Comparison of ENCODE assay signal across 9 cellular contexts in the genomic region with DNA sequence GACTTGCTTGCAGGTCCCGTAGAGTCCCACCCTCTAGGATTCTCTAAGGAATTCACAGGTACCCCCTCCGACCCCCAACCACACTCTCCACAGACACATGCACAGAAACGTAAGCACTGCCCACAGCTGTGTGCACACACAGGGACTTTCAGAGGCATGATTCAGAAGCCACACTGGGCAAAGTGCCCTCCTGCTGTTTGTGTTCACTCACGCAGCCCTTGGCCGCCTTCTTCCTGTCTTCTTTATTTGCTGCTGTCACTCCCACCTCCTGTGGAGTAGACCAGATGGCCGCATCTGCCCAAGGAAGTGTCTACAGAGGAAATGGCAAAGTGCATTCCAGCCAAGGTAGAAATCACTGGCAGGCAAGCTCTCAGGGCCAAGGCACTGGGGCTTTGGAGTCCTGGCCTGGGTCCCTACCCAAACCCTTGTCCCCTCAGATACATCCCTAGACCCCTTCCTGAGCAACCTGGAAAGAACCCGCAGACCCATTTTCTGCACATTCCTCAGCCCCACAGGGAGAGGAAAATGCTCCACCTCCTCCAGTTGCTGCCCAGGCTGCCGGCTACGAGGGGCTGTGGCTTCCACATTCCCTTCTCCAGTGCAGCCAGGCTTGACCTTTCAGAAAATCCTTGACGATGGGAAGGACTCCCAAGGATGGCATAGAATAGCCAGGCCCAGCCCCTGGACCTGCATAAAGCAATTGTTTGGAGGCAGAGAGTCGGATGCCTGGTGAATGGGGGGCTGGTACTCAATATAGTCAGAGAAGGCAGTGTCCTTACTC. TPM values are rescaled to one million over a fixed set of nuclear protein-coding genes. Genes with fewer than 3 reads are reported as not detected.
A peak's percentile ranks its signal among the peaks of the same experiment; 100 is the strongest.
DNase-seq lines count a peak whose midpoint lies in the region; ATAC-seq, FAIRE-seq and TF ChIP-seq lines count a peak whose summit lies in the region.
"Had no signal": no experiment of that assay in that cellular context is flagged by ENCODE, and none has a peak within 500 bp of the region (broad histone marks: within the 10 kb centered on the region; RNA-seq: fewer than 3 reads in every experiment).

No MANE protein-coding gene starts in this region.

- no peak for TF ChIP-seq CTCF in GM12878 (IDR thresholded peaks at IDR 0.05 in 2 of 3, conservative IDR thresholded peaks at IDR 0.05 in 1 of 3; ENCODE audit: control insufficient read depth in 2 of 3, extremely low read depth in 1 of 3, insufficient read depth in 1 of 3, low read depth in 3 of 3, low read length in 3 of 3)

- no peak for TF ChIP-seq POLR2A in GM12878 (IDR thresholded peaks at IDR 0.05; ENCODE audit: low read depth, low read length)

- in situ Hi-C loops in GM12878 (cut with MboI): no loop called here

- no TSS peak for BruUV-seq in GM12878 (replicated peaks; lab: Mats Ljungman, UMichigan)

- H3K23ac ChIP-seq in mesenchymal stem cell (ENCODE audit: low read length in 2 of 2): no peak overlapping the region

- TF ChIP-seq RAD21 in GM12878 (IDR thresholded peaks at IDR 0.05; ENCODE audit: insufficient read depth, low read depth, low read length): no peak

- H2AK5ac ChIP-seq in mesenchymal stem cell (ENCODE audit: low read length, severe bottlenecking): no peak overlapping the region

- no peaks in the 10 kb centered on the region for H4K20me1 ChIP-seq in GM12878 (ENCODE audit: control insufficient read depth, insufficient read depth)

- no peak overlapping the region for H2BK5ac ChIP-seq in mesenchymal stem cell (ENCODE audit: low read depth, low read length, poor library complexity, severe bottlenecking)

- H3K79me1 ChIP-seq in mesenchymal stem cell (replicated peaks; ENCODE audit: low read length, poor library complexity, severe bottlenecking): no peaks in the 10 kb centered on the region

- 23% methylated on average over 11 of the region's 11 CpGs for WGBS in GM12878 (ENCODE audit: insufficient coverage, insufficient replicate concordance, low lambda C conversion rate, missing lambda C conversion rate)
- WGBS in mesenchymal stem cell: 26% methylated on average over 11 of the region's 11 CpGs

- H3K9me3 ChIP-seq in GM12878 (replicated peaks; ENCODE audit: control insufficient read depth, insufficient read depth, low read length) (no peaks in the 10 kb centered on the region), mesenchymal stem cell (ENCODE audit: control insufficient read depth, low read length) (no peaks in the 10 kb centered on the region)
- H3K9me3 ChIP-seq: thoracic aorta had no signal

- peak; percentile 88 for DNase-seq in GM04504 (ENCODE audit: low read depth)
- peak; percentile 70 for DNase-seq in NCI-H345 (lab: John Stamatoyannopoulos, UW)
- peak; percentile 61 for DNase-seq in GM12878 (ENCODE audit: low read depth, low spot score)
- DNase-seq in mesenchymal stem cell: peak; percentile 86
- no peak for DNase-seq in NCI-H748 (lab: John Stamatoyannopoulos, UW; ENCODE audit: unreplicated experiment)
- DNase-seq in cerebellar cortex (ENCODE audit: low spot score): no peak

- H3K36me3 ChIP-seq in GM12878 (ENCODE audit: control insufficient read depth in 2 of 2, insufficient read depth in 2 of 2, low read length in 1 of 2): no peaks in the 10 kb centered on the region
- no peaks in the 10 kb centered on the region for H3K36me3 ChIP-seq in mesenchymal stem cell (ENCODE audit: control insufficient read depth in 1 of 2, insufficient read depth in 2 of 2, low read depth in 1 of 2, low read length in 2 of 2)
- H3K36me3 ChIP-seq: thoracic aorta had no signal

- CTCF ChIA-PET in GM12878 (lab: Yijun Ruan, JAX): interaction anchor here (1.7 to 1.8 kb wide), 2 partner anchors 10 to 20 kb away, joined by 3 to 5 read pairs; no protein-coding TSS in a partner anchor

- intact Hi-C loops in GM12878 (cut with micrococcal nuclease; ENCODE audit: unreplicated experiment): no loop called here

- RAD21 ChIA-PET in GM12878 (lab: Charles Lee; ENCODE audit: unreplicated experiment): no interaction called here

- H3K27ac ChIP-seq in GM12878 (ENCODE audit: control insufficient read depth, insufficient read depth): no peak overlapping the region
- peak overlapping the region; percentile 58 for H3K27ac ChIP-seq in mesenchymal stem cell (ENCODE audit: low read length, poor library complexity, severe bottlenecking)
- H3K27ac ChIP-seq: thoracic aorta had no signal

- H3K9ac ChIP-seq in GM12878 (ENCODE audit: control insufficient read depth, insufficient read depth, low read length) (peak overlapping the region; percentile 4; the same call in 1 of the 2 replicates), mesenchymal stem cell (ENCODE audit: low read length) (no peak overlapping the region)

- peak overlapping the region; percentile 72 for H3K4me2 ChIP-seq in GM12878 (ENCODE audit: control insufficient read depth, insufficient read depth)
- H3K4me2 ChIP-seq in mesenchymal stem cell (ENCODE audit: low read length, poor library complexity, severe bottlenecking): peak overlapping the region; percentile 3

- H3K27me3 ChIP-seq in GM12878 (replicated peaks in 1 of 2; ENCODE audit: control insufficient read depth in 2 of 2, insufficient read depth in 2 of 2, low read length in 1 of 2) (no peaks in the 10 kb centered on the region), mesenchymal stem cell (ENCODE audit: control insufficient read depth in 1 of 2, insufficient read depth in 1 of 2, low read length in 2 of 2) (peaks cover 0 to 20% of the 10 kb centered on the region in 2 experiments)

- ATAC-seq in HG02588 (IDR thresholded peaks at IDR 0.05; ENCODE audit: unreplicated experiment): peak; percentile 46
- peak; percentile 79 for ATAC-seq in GM12878
- no peak for ATAC-seq in HG03521 (IDR thresholded peaks at IDR 0.05; ENCODE audit: unreplicated experiment)

- H3K4ac ChIP-seq in mesenchymal stem cell (ENCODE audit: low read depth in 1 of 2, low read length in 2 of 2): no peak overlapping the region

- no peak overlapping the region for H2BK15ac ChIP-seq in mesenchymal stem cell (ENCODE audit: low read depth, poor library complexity, severe bottlenecking)

- no peak overlapping the region for H3K4me3 ChIP-seq in GM12878
- no peak overlapping the region for H3K4me3 ChIP-seq in mesenchymal stem cell (ENCODE audit: insufficient read depth in 1 of 2, low read depth in 1 of 2, low read length in 2 of 2)
- H3K4me3 ChIP-seq: thoracic aorta had no signal

- peaks cover 18% of the 10 kb centered on the region for H3K4me1 ChIP-seq in GM12878 (ENCODE audit: control insufficient read depth, insufficient read depth, low read length)
- H3K4me1 ChIP-seq in mesenchymal stem cell (ENCODE audit: control insufficient read depth, insufficient read depth, low read depth, low read length): peaks cover 16% of the 10 kb centered on the region

- no peak overlapping the region for H3K18ac ChIP-seq in mesenchymal stem cell (ENCODE audit: low read depth in 1 of 2, low read length in 2 of 2)

- H2AFZ ChIP-seq in GM12878 (ENCODE audit: control insufficient read depth, low read depth, low read length): peak overlapping the region; percentile 65
- H2AFZ ChIP-seq in mesenchymal stem cell (ENCODE audit: low read depth, low read length): no peak overlapping the region

- H2BK12ac ChIP-seq in mesenchymal stem cell (ENCODE audit: low read length in 2 of 2): no peak overlapping the region

- no peak overlapping the region for H4K8ac ChIP-seq in mesenchymal stem cell (ENCODE audit: low read length)

- peaks cover 11% of the 10 kb centered on the region for H3K79me2 ChIP-seq in GM12878 (ENCODE audit: control insufficient read depth, insufficient read depth, low read length)

- H2BK120ac ChIP-seq in mesenchymal stem cell (ENCODE audit: low read depth, low read length): no peak overlapping the region

- H3K14ac ChIP-seq in mesenchymal stem cell (ENCODE audit: low read length in 2 of 2): no peak overlapping the region

- H4K91ac ChIP-seq in mesenchymal stem cell (ENCODE audit: low read length): no peak overlapping the region

- no peak for FAIRE-seq in GM12878 (lab: Jason Lieb, UNC)

- peak in 1 of 2 experiments; percentile 37; a peak in 1 of 4 replicates for TF ChIP-seq EP300 in GM12878 (IDR thresholded peaks at IDR 0.05; ENCODE audit: borderline replicate concordance in 1 of 2, control insufficient read depth in 1 of 2, low read depth in 2 of 2, low read length in 2 of 2)

- POLR2A ChIA-PET in GM12878 (lab: Charles Lee): no interaction called here

- SMC1A ChIA-PET in GM12878 (lab: Charles Lee; ENCODE audit: uncharacterized antibody, unreplicated experiment): interaction anchor here (0.7 to 1.5 kb wide), 4 partner anchors 7 to 76 kb away, joined by 3 to 4 read pairs (median 3); no protein-coding TSS in a partner anchor

RNA-seq across cellular contexts. Expression of a gene that starts 21.6 kb away (rescaled TPM):
- 12.9 and 13.9 TPM in 2 replicates for total RNA-seq in GM12878 (2013; cell fraction: nucleolus; rRNA removed)
- total RNA-seq in GM12878 (2014; rRNA removed) (3.7 and 4.5 TPM in 2 replicates), GM12878 (2014; rRNA removed; fragmentation: Illumina TruSeq; extraction: Trizol) (5.7 TPM in 2 replicates), GM12878 (2021) (5.7 and 6.2 TPM in 2 replicates)
- polyA plus RNA-seq in GM12878 (2011; ENCODE audit: low read depth): 4.4 TPM
- polyA plus RNA-seq in GM12878 (2011; rRNA removed) (9.7 and 12.6 TPM in 2 replicates), GM12878 (2014; fragmentation: Illumina TruSeq; extraction: Trizol) (7.9 and 8.3 TPM in 2 replicates), GM12878 (2014; fragmentation: Nextera tagmentation; extraction: Ambion mirVana) (1 to 10 TPM in 1 of 2 experiments, under 1 TPM in 1; 0.66 to 2.6 TPM), GM12878 (2014; rRNA removed) (6.0 and 7.0 TPM in 2 replicates), GM12878 (2016; fragmentation: Nextera tagmentation; extraction: Ambion mirVana) (1 to 10 TPM; 2.0 to 2.2 TPM)
- 4.6 and 5.5 TPM in 2 replicates for polyA plus RNA-seq in GM12878 (2011; cell fraction: cytosol; rRNA removed)
- 14.7 and 18.1 TPM in 2 replicates for polyA plus RNA-seq in GM12878 (2011; cell fraction: nucleus; rRNA removed)
- 5.3 and 7.0 TPM in 2 replicates for polyA plus RNA-seq in GM12878 (2012)
- 7.5 and 8.2 TPM in 2 replicates for polyA minus RNA-seq in GM12878 (2011; rRNA and poly(A)+ RNA removed)
- 2.6 and 3.2 TPM in 2 replicates for polyA minus RNA-seq in GM12878 (2011; cell fraction: cytosol; rRNA and poly(A)+ RNA removed)
- 5.1 and 6.5 TPM in 2 replicates for polyA minus RNA-seq in GM12878 (2011; cell fraction: nucleus; rRNA and poly(A)+ RNA removed)
- not detected for polyA plus RNA-seq in mesenchymal stem cell (2013, experiment 1 of 2)
- polyA plus RNA-seq in mesenchymal stem cell (2013, experiment 2 of 2): not detected

RNA-seq across cellular contexts. Expression of a gene that starts 49.7 kb away (rescaled TPM):
- 7.9 and 10.6 TPM in 2 replicates for total RNA-seq in GM12878 (2013; cell fraction: nucleolus; rRNA removed)
- total RNA-seq in GM12878 (2014; rRNA removed) (7.2 and 11.0 TPM in 2 replicates), GM12878 (2014; rRNA removed; fragmentation: Illumina TruSeq; extraction: Trizol) (2.3 and 2.8 TPM in 2 replicates), GM12878 (2021) (12.1 and 14.3 TPM in 2 replicates)
- polyA plus RNA-seq in GM12878 (2011; ENCODE audit: low read depth): 1.1 TPM
- polyA plus RNA-seq in GM12878 (2011; rRNA removed) (1.8 and 3.6 TPM in 2 replicates), GM12878 (2014; fragmentation: Illumina TruSeq; extraction: Trizol) (0.32 and 0.71 TPM in 2 replicates), GM12878 (2014; fragmentation: Nextera tagmentation; extraction: Ambion mirVana) (under 1 TPM; 0.05 to 0.46 TPM), GM12878 (2014; rRNA removed) (9.7 and 11.8 TPM in 2 replicates), GM12878 (2016; fragmentation: Nextera tagmentation; extraction: Ambion mirVana) (1 to 10 TPM in 1 of 2 experiments, under 1 TPM in 1; 0.62 to 1.4 TPM)
- polyA plus RNA-seq in GM12878 (2011; cell fraction: cytosol; rRNA removed): 3.6 and 8.5 TPM in 2 replicates
- polyA plus RNA-seq in GM12878 (2011; cell fraction: nucleus; rRNA removed): 9.0 and 11.2 TPM in 2 replicates
- 5.9 and 7.2 TPM in 2 replicates for polyA plus RNA-seq in GM12878 (2012)
- 1.1 and 3.0 TPM in 2 replicates for polyA minus RNA-seq in GM12878 (2011; rRNA and poly(A)+ RNA removed)
- polyA minus RNA-seq in GM12878 (2011; cell fraction: cytosol; rRNA and poly(A)+ RNA removed): 3.5 and 5.1 TPM in 2 replicates
- polyA minus RNA-seq in GM12878 (2011; cell fraction: nucleus; rRNA and poly(A)+ RNA removed): 2.3 and 4.7 TPM in 2 replicates
- 5.1 TPM for polyA plus RNA-seq in mesenchymal stem cell (2013, experiment 1 of 2)
- 4.8 TPM for polyA plus RNA-seq in mesenchymal stem cell (2013, experiment 2 of 2)

Comparison
In these comparisons a context has a peak if more than half of its experiments do, and no peak if none do; other contexts are left out.
1. DNase-seq: peak in GM04504 (single experiment), NCI-H345 (single experiment), GM12878 (single experiment) and mesenchymal stem cell (single experiment); none in NCI-H748 (single experiment) and cerebellar cortex (single experiment).